27 cellular contexts compared by ENCODE assay signal in genomic region chr9:93022066-93022465, GRCh38. TPM values are rescaled to one million over a fixed set of nuclear protein-coding genes. Genes with fewer than 3 reads are reported as not detected.
DNase-seq lines count a peak whose midpoint lies in the region; ATAC-seq and TF ChIP-seq lines count a peak whose summit lies in the region.
"Had no signal": no experiment of that assay in that cellular context is flagged by ENCODE, and none has a peak within 500 bp of the region (broad histone marks: within the 10 kb centered on the region; RNA-seq: fewer than 3 reads in every experiment).

No MANE protein-coding gene starts in this region.

- no peak overlapping the region for H3K4me3 ChIP-seq in sigmoid colon
- H3K4me3 ChIP-seq: adrenal gland, esophagus muscularis mucosa, stomach, vagina had no signal

- intact Hi-C loops in sigmoid colon (cut with DNase I): no loop called here

- CTCF ChIA-PET in activated naive CD4-positive, alpha-beta T cell treated with anti-CD3 and anti-CD28 coated beads, Interleukin-2, amount 10 ng/mL, durations not matched to agents 7 days and 5 days (lab: Charles Lee): no interaction called here
- CTCF ChIA-PET in T-cell (lab: Charles Lee): no interaction called here

- H3K36me3 ChIP-seq in sigmoid colon: no peaks in the 10 kb centered on the region

- H3K27me3 Mint-ChIP-seq in activated naive CD4-positive, alpha-beta T cell treated with anti-CD3 and anti-CD28 coated beads, Interleukin-2, amount 10 ng/mL, durations not matched to agents 7 days and 5 days: no peaks in the 10 kb centered on the region
- H3K27me3 Mint-ChIP-seq in T-cell: no peaks in the 10 kb centered on the region
- H3K27me3 Mint-ChIP-seq in activated naive CD8-positive, alpha-beta T cell treated with anti-CD3 and anti-CD28 coated beads, Interleukin-2, amount 50 U/mL, for 24 hours: no peaks in the 10 kb centered on the region
- H3K27me3 Mint-ChIP-seq: dendritic cell treated with granulocyte-macrophage colony-stimulating factor and Interleukin-4, amounts not matched to agents 40 ng/mL and 50 ng/mL, for 4 days had no signal

- no peak overlapping the region for H3K4me3 Mint-ChIP-seq in activated naive CD4-positive, alpha-beta T cell treated with anti-CD3 and anti-CD28 coated beads, Interleukin-2, amount 10 ng/mL, durations not matched to agents 7 days and 5 days
- H3K4me3 Mint-ChIP-seq in T-cell: peak overlapping the region in 1 of 3 donors; percentile 7
- no peak overlapping the region for H3K4me3 Mint-ChIP-seq in activated naive CD8-positive, alpha-beta T cell treated with anti-CD3 and anti-CD28 coated beads, Interleukin-2, amount 50 U/mL, for 24 hours
- H3K4me3 Mint-ChIP-seq in stimulated activated effector memory CD8-positive, alpha-beta T cell treated with anti-CD3 and anti-CD28 coated beads, Interleukin-12 subunit alpha, Interleukin-12 subunit beta, amount 100 ng/mL, for 72 hours: no peak overlapping the region
- H3K4me3 Mint-ChIP-seq: dendritic cell treated with granulocyte-macrophage colony-stimulating factor and Interleukin-4, amounts not matched to agents 40 ng/mL and 50 ng/mL, for 4 days had no signal

- no peak for TF ChIP-seq CTCF in sigmoid colon (IDR thresholded peaks at IDR 0.05)

- peaks cover 89% of the 10 kb centered on the region for H3K4me1 Mint-ChIP-seq in activated naive CD4-positive, alpha-beta T cell treated with anti-CD3 and anti-CD28 coated beads, Interleukin-2, amount 10 ng/mL, durations not matched to agents 7 days and 5 days
- peaks cover 75 to 86% (median 80%) of the 10 kb centered on the region in 3 donors for H3K4me1 Mint-ChIP-seq in T-cell
- H3K4me1 Mint-ChIP-seq in activated naive CD8-positive, alpha-beta T cell treated with anti-CD3 and anti-CD28 coated beads, Interleukin-2, amount 50 U/mL, for 24 hours: peaks cover 39% of the 10 kb centered on the region
- peaks cover 28% of the 10 kb centered on the region for H3K4me1 Mint-ChIP-seq in stimulated activated effector memory CD8-positive, alpha-beta T cell treated with anti-CD3 and anti-CD28 coated beads, Interleukin-12 subunit alpha, Interleukin-12 subunit beta, amount 100 ng/mL, for 72 hours

- H3K9me3 Mint-ChIP-seq in activated naive CD4-positive, alpha-beta T cell treated with anti-CD3 and anti-CD28 coated beads, Interleukin-2, amount 10 ng/mL, durations not matched to agents 7 days and 5 days: no peaks in the 10 kb centered on the region
- H3K9me3 Mint-ChIP-seq in T-cell: no peaks in the 10 kb centered on the region
- no peaks in the 10 kb centered on the region for H3K9me3 Mint-ChIP-seq in activated naive CD8-positive, alpha-beta T cell treated with anti-CD3 and anti-CD28 coated beads, Interleukin-2, amount 50 U/mL, for 24 hours
- no peaks in the 10 kb centered on the region for H3K9me3 Mint-ChIP-seq in stimulated activated effector memory CD8-positive, alpha-beta T cell treated with anti-CD3 and anti-CD28 coated beads, Interleukin-12 subunit alpha, Interleukin-12 subunit beta, amount 100 ng/mL, for 72 hours
- H3K9me3 Mint-ChIP-seq: dendritic cell treated with granulocyte-macrophage colony-stimulating factor and Interleukin-4, amounts not matched to agents 40 ng/mL and 50 ng/mL, for 4 days had no signal

- TF ChIP-seq EP300 in sigmoid colon (IDR thresholded peaks at IDR 0.05): no peak

- H3K9me3 ChIP-seq in sigmoid colon: no peaks in the 10 kb centered on the region
- H3K9me3 ChIP-seq: adrenal gland, esophagus muscularis mucosa, stomach, vagina had no signal

- peak overlapping the region; percentile 78 for H3K27ac Mint-ChIP-seq in activated naive CD4-positive, alpha-beta T cell treated with anti-CD3 and anti-CD28 coated beads, Interleukin-2, amount 10 ng/mL, durations not matched to agents 7 days and 5 days
- H3K27ac Mint-ChIP-seq in T-cell: peak overlapping the region; percentile 96 to 99
- H3K27ac Mint-ChIP-seq in activated naive CD8-positive, alpha-beta T cell treated with anti-CD3 and anti-CD28 coated beads, Interleukin-2, amount 50 U/mL, for 24 hours: peak overlapping the region; percentile 0
- H3K27ac Mint-ChIP-seq in stimulated activated effector memory CD8-positive, alpha-beta T cell treated with anti-CD3 and anti-CD28 coated beads, Interleukin-12 subunit alpha, Interleukin-12 subunit beta, amount 100 ng/mL, for 72 hours: peak overlapping the region; percentile 84
- H3K27ac Mint-ChIP-seq: dendritic cell treated with granulocyte-macrophage colony-stimulating factor and Interleukin-4, amounts not matched to agents 40 ng/mL and 50 ng/mL, for 4 days had no signal

- ATAC-seq in T-cell (replicated peaks in 1 of 4) (no peak), HG03520 (IDR thresholded peaks at IDR 0.05; ENCODE audit: unreplicated experiment) (no peak), HG03571 (IDR thresholded peaks at IDR 0.05; ENCODE audit: unreplicated experiment) (no peak)
- ATAC-seq in activated naive CD8-positive, alpha-beta T cell treated with anti-CD3 and anti-CD28 coated beads, Interleukin-2, amount 50 U/mL, for 24 hours: no peak
- no peak for ATAC-seq in stimulated activated effector memory CD8-positive, alpha-beta T cell treated with anti-CD3 and anti-CD28 coated beads, Interleukin-12 subunit alpha, Interleukin-12 subunit beta, amount 100 ng/mL, for 72 hours
- ATAC-seq: HCT116, left lobe of liver, Panc1, SK-N-SH treated with all-trans-retinoic acid at 6 μM for 48 hours had no signal

- 90 to 97% methylated on average over 9 of the region's 9 CpGs for WGBS in sigmoid colon, 2 donors

- H3K36me3 Mint-ChIP-seq in activated naive CD4-positive, alpha-beta T cell treated with anti-CD3 and anti-CD28 coated beads, Interleukin-2, amount 10 ng/mL, durations not matched to agents 7 days and 5 days: peaks cover 76% of the 10 kb centered on the region
- peaks cover 61% of the 10 kb centered on the region for H3K36me3 Mint-ChIP-seq in T-cell
- peaks cover 31% of the 10 kb centered on the region for H3K36me3 Mint-ChIP-seq in activated naive CD8-positive, alpha-beta T cell treated with anti-CD3 and anti-CD28 coated beads, Interleukin-2, amount 50 U/mL, for 24 hours (ENCODE audit: low read depth)
- H3K36me3 Mint-ChIP-seq in stimulated activated effector memory CD8-positive, alpha-beta T cell treated with anti-CD3 and anti-CD28 coated beads, Interleukin-12 subunit alpha, Interleukin-12 subunit beta, amount 100 ng/mL, for 72 hours: peaks cover 87% of the 10 kb centered on the region

- H3K27ac ChIP-seq in sigmoid colon: no peak overlapping the region
- H3K27ac ChIP-seq: adrenal gland, esophagus muscularis mucosa, stomach, vagina had no signal

- POLR2A ChIA-PET in T-cell (lab: Charles Lee): no interaction called here

- H3K27me3 ChIP-seq in sigmoid colon: no peaks in the 10 kb centered on the region
- H3K27me3 ChIP-seq: adrenal gland, esophagus muscularis mucosa, stomach, vagina had no signal

- no peak for DNase-seq in activated naive CD4-positive, alpha-beta T cell treated with anti-CD3 and anti-CD28 coated beads, Interleukin-2, amount 10 ng/mL, durations not matched to agents 7 days and 5 days
- DNase-seq in activated naive CD4-positive, alpha-beta T cell treated with Interleukin-2 at 50 U/mL for 16 hours: no peak
- no peak for DNase-seq in T-cell
- no peak for DNase-seq in activated naive CD8-positive, alpha-beta T cell treated with anti-CD3 and anti-CD28 coated beads, Interleukin-2, amount 50 U/mL, for 24 hours
- no peak for DNase-seq in stimulated activated effector memory CD8-positive, alpha-beta T cell treated with anti-CD3 and anti-CD28 coated beads, Interleukin-12 subunit alpha, Interleukin-12 subunit beta, amount 100 ng/mL, for 72 hours (ENCODE audit: low spot score in 2 of 2)
- no peak for DNase-seq in sigmoid colon
- DNase-seq: activated CD4-positive, alpha-beta T cell treated with anti-CD3 and anti-CD28 coated beads, Interleukin-2, amount 50 U/mL, for 1 hour; central memory CD4-positive, alpha-beta T cell; COR-L47; foreskin fibroblast; mesendoderm; NCI-H1436 treated with DMSO at 0.1 percent for 48 hours; NCI-H345; NCI-H69; stomach; T-helper 9 cell had no signal

- TF ChIP-seq POLR2A in sigmoid colon (IDR thresholded peaks at IDR 0.05): no peak

- H3K4me1 ChIP-seq in sigmoid colon: no peaks in the 10 kb centered on the region
- H3K4me1 ChIP-seq: adrenal gland, stomach, vagina had no signal

RNA-seq across cellular contexts. Expression of gene SUSD3, which starts 36.4 kb away (rescaled TPM):
- total RNA-seq in T-cell (10 to 100 TPM; 39.6 to 79.2 (median 71.2) TPM), sigmoid colon (1 to 10 TPM; 1.9 to 7.2 (median 4.7) TPM)
- polyA plus RNA-seq in sigmoid colon: 10 to 100 TPM in 1 of 3 donors, under 1 TPM in 1, not detected in 1; 0.92 to 15.2 TPM
- total RNA-seq: G401 had no signal

Comparison
In these comparisons a context has a peak if more than half of its experiments do, and no peak if none do; other contexts are left out.
1. H3K27ac Mint-ChIP-seq: peak in every context shown above with its lines; median percentile 98 in T-cell; 84 in stimulated activated effector memory CD8-positive, alpha-beta T cell treated with anti-CD3 and anti-CD28 coated beads, Interleukin-12 subunit alpha, Interleukin-12 subunit beta, amount 100 ng/mL, for 72 hours; 78 in activated naive CD4-positive, alpha-beta T cell treated with anti-CD3 and anti-CD28 coated beads, Interleukin-2, amount 10 ng/mL, durations not matched to agents 7 days and 5 days; 0 in activated naive CD8-positive, alpha-beta T cell treated with anti-CD3 and anti-CD28 coated beads, Interleukin-2, amount 50 U/mL, for 24 hours.
2. RNA of gene SUSD3, which starts 36.4 kb away (total RNA-seq): 39.6 to 79.2 TPM in T-cell; 1.9 to 7.2 TPM in sigmoid colon; every median in the first group is over 4 times any median in the second.